ENCODE assay signal across 21 cellular contexts in the genomic region with DNA sequence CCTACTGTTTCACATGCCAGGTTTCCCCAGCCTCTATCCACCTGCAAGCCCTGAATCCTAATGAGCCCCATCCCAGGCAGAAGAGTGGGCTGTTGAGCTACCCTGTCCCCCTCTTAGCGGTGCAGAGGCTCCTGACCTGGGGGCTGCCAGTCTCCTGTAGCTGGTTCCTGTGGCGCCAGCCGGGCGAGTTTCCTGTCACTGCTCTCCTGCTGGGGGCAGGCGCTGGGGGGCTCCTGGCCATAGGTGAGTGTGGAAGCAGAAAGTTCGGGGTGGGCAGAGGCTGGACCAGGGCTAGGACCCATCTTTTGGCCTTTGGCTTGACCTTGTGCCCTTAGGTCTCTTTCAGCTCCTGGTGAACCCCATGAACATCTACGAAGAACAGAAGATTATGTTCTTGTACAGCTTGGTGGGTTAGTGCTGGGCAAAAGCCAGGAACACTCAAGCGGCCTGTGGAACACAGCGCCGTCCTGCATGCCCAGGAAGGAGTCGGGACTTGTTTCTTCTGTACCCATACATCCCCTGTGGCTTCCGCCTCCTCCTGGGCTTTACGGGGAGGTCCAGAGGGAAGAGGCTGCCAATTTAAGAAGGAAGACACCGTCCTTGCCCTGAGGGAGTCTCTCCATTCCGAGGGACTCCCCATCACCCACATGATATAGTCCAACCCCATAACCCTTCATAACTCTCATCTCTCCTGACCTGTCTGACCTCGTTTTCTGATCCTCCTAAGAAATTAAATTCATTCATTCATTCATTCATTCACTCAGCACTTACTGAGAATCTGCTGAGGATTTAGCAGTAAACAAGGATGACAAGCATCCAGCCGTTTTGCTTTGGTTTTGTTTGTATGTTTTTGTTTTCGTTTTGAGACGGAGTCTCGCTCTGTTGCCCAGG. TPM values are rescaled to one million over a fixed set of nuclear protein-coding genes. Genes with fewer than 3 reads are reported as not detected.
DNase-seq lines count a peak whose midpoint lies in the region; ATAC-seq, FAIRE-seq and TF ChIP-seq lines count a peak whose summit lies in the region.
"Had no signal": no experiment of that assay in that cellular context is flagged by ENCODE, and none has a peak within 500 bp of the region (broad histone marks: within the 10 kb centered on the region; RNA-seq: fewer than 3 reads in every experiment).

No MANE protein-coding gene starts in this region.

- no peak overlapping the region for H3K4ac ChIP-seq in IMR-90 (ENCODE audit: low read depth, low read length)
- H3K4ac ChIP-seq in mesendoderm (ENCODE audit: low read depth, low read length) = no peak overlapping the region

- peaks cover 6% of the 10 kb centered on the region; the same call in 1 of the 2 replicates for H3K9me1 ChIP-seq in IMR-90 (ENCODE audit: insufficient read depth, low read length)

- H3K27me3 ChIP-seq in IMR-90 (ENCODE audit: control insufficient read depth, insufficient read depth, low read length) (peaks cover 46% of the 10 kb centered on the region), bronchial epithelial cell (ENCODE audit: control insufficient read depth, insufficient read depth, low read length) (no peaks in the 10 kb centered on the region), mesendoderm (ENCODE audit: insufficient read depth, low read length, poor library complexity) (no peaks in the 10 kb centered on the region), sigmoid colon (no peaks in the 10 kb centered on the region)
- H3K27me3 ChIP-seq: BLaER1, MG63 had no signal

- WGBS in IMR-90 (ENCODE audit: extremely low coverage in 2 of 2, insufficient read length in 1 of 2), 2 experiments = 50% methylated on average over 2 of the region's 20 CpGs; no CpG with 5 or more reads in 1 of the 2 experiments
- WGBS in mesendoderm (ENCODE audit: extremely low coverage, insufficient coverage, low lambda C conversion rate) = no CpG with 5 or more reads among the region's 20 CpGs
- WGBS in sigmoid colon, 2 donors = 87 to 89% methylated on average over 20 of the region's 20 CpGs

- H3K4me2 ChIP-seq in IMR-90 (ENCODE audit: low read depth, low read length) (no peak overlapping the region), mesendoderm (ENCODE audit: low read length) (no peak overlapping the region)
- H3K4me2 ChIP-seq: BLaER1 had no signal

- H3K27ac ChIP-seq in IMR-90 (ENCODE audit: insufficient read depth, low read length) (no peak overlapping the region), mesendoderm (ENCODE audit: low read depth, low read length) (no peak overlapping the region), sigmoid colon (no peak overlapping the region)
- H3K27ac ChIP-seq: BLaER1 had no signal

- H3K18ac ChIP-seq in IMR-90 (ENCODE audit: low read depth, low read length) (no peak overlapping the region), mesendoderm (ENCODE audit: low read length) (no peak overlapping the region)

- no peak overlapping the region for H2BK20ac ChIP-seq in IMR-90 (ENCODE audit: low read depth, low read length)

- H2AFZ ChIP-seq in IMR-90 (replicated peaks; ENCODE audit: low read length, poor library complexity) = no peak overlapping the region

- no peak overlapping the region for H3K4me3 ChIP-seq in IMR-90 (ENCODE audit: insufficient read depth, low read depth, low read length)
- no peak overlapping the region for H3K4me3 ChIP-seq in bronchial epithelial cell (ENCODE audit: low read depth, low read length)
- H3K4me3 ChIP-seq in mesendoderm (ENCODE audit: low read length) = no peak overlapping the region
- H3K4me3 ChIP-seq in sigmoid colon = no peak overlapping the region
- H3K4me3 ChIP-seq: BLaER1, MG63 had no signal

- no peak overlapping the region for H2BK120ac ChIP-seq in IMR-90 (ENCODE audit: low read depth, low read length)
- no peak overlapping the region for H2BK120ac ChIP-seq in mesendoderm (ENCODE audit: low read depth, low read length)

- H3K56ac ChIP-seq in IMR-90 (ENCODE audit: extremely low read depth, insufficient read depth, low read length) (no peak overlapping the region), mesendoderm (ENCODE audit: low read length) (no peak overlapping the region)

- no peaks in the 10 kb centered on the region for H3K9me3 ChIP-seq in IMR-90 (ENCODE audit: control insufficient read depth, insufficient read depth, low read length)
- H3K9me3 ChIP-seq in sigmoid colon = no peaks in the 10 kb centered on the region
- H3K9me3 ChIP-seq: BLaER1, MG63 had no signal

- H3K4me1 ChIP-seq in IMR-90 (ENCODE audit: control insufficient read depth, insufficient read depth, low read length) (peaks cover 1% of the 10 kb centered on the region; the same call in 1 of the 2 replicates), mesendoderm (ENCODE audit: control insufficient read depth, low read depth, low read length) (no peaks in the 10 kb centered on the region), sigmoid colon (peaks cover 0 to 5% (median 0%) of the 10 kb centered on the region in 4 donors)

- peak overlapping the region; percentile 55 for H2AK9ac ChIP-seq in IMR-90 (replicated peaks; ENCODE audit: low read depth, low read length, poor library complexity)

- H4K20me1 ChIP-seq in IMR-90 (ENCODE audit: insufficient read depth, low read length) = no peaks in the 10 kb centered on the region; the same call in 1 of the 2 replicates
- H4K20me1 ChIP-seq: BLaER1 had no signal

- H3K79me1 ChIP-seq in IMR-90 (ENCODE audit: low read depth in 1 of 2, low read length in 2 of 2) (no peaks in the 10 kb centered on the region), mesendoderm (ENCODE audit: low read length) (no peaks in the 10 kb centered on the region)

- TF ChIP-seq RAD21 in IMR-90 (IDR thresholded peaks at IDR 0.05; ENCODE audit: low read length) = no peak

- CTCF ChIA-PET in IMR-90 (lab: Yijun Ruan, JAX) = no interaction called here

- intact Hi-C loops in IMR-90 (cut with micrococcal nuclease) (no loop called here), sigmoid colon (cut with DNase I) (no loop called here)

- BruUV-seq in IMR-90 (replicated peaks; lab: Mats Ljungman, UMichigan) = no TSS peak

- no peak overlapping the region for H3K9ac ChIP-seq in IMR-90 (ENCODE audit: low read depth, low read length)
- H3K9ac ChIP-seq in mesendoderm (ENCODE audit: low read length) = no peak overlapping the region
- H3K9ac ChIP-seq: BLaER1 had no signal

- H4K91ac ChIP-seq in IMR-90 (ENCODE audit: insufficient read depth, low read depth, low read length) = no peak overlapping the region

- dilution Hi-C loops in IMR-90 (cut with HindIII; ENCODE audit: low sequenced_read_pairs, unreplicated experiment) = no loop called here

- H3K36me3 ChIP-seq in IMR-90 (ENCODE audit: control insufficient read depth, insufficient read depth, low read length) (no peaks in the 10 kb centered on the region), bronchial epithelial cell (ENCODE audit: control insufficient read depth, insufficient read depth, low read length) (no peaks in the 10 kb centered on the region), mesendoderm (ENCODE audit: control insufficient read depth, insufficient read depth, low read length) (no peaks in the 10 kb centered on the region), sigmoid colon (no peaks in the 10 kb centered on the region)
- H3K36me3 ChIP-seq: BLaER1, MG63 had no signal

- no peak overlapping the region for H3K14ac ChIP-seq in IMR-90 (replicated peaks; ENCODE audit: low read depth, low read length)

- FAIRE-seq in bronchial epithelial cell (lab: Jason Lieb, UNC) = no peak
- FAIRE-seq: A204.1, H54 had no signal

- H2AK5ac ChIP-seq in IMR-90 (ENCODE audit: low read depth, low read length) (no peak overlapping the region), mesendoderm (ENCODE audit: low read length) (no peak overlapping the region)

- ATAC-seq in IMR-90 (ENCODE audit: low read depth) = no peak

- in situ Hi-C loops in IMR-90 (cut with MboI; ENCODE audit: low sequenced_read_pairs) = no loop called here

- H4K5ac ChIP-seq in IMR-90 (ENCODE audit: low read depth, low read length) (no peak overlapping the region), mesendoderm (ENCODE audit: low read length) (no peak overlapping the region)

- H2BK5ac ChIP-seq in IMR-90 (ENCODE audit: low read depth, low read length, poor library complexity, severe bottlenecking) (no peak overlapping the region), mesendoderm (ENCODE audit: low read length) (no peak overlapping the region)

- H2BK15ac ChIP-seq in IMR-90 (ENCODE audit: low read depth, low read length) (no peak overlapping the region), mesendoderm (replicated peaks; ENCODE audit: low read depth) (no peak overlapping the region)

- TF ChIP-seq EP300 in sigmoid colon (IDR thresholded peaks at IDR 0.05) = no peak

- TF ChIP-seq POLR2A in IMR-90 (IDR thresholded peaks at IDR 0.05; ENCODE audit: low read depth, low read length) = no peak
- no peak for TF ChIP-seq POLR2A in sigmoid colon (IDR thresholded peaks at IDR 0.05)

- H3K23ac ChIP-seq in IMR-90 (ENCODE audit: low read depth, low read length) (no peak overlapping the region), mesendoderm (ENCODE audit: low read length) (peak overlapping the region; percentile 57)

- H4K8ac ChIP-seq in IMR-90 (ENCODE audit: low read depth in 2 of 2, low read length in 2 of 2) (no peak overlapping the region), mesendoderm (ENCODE audit: low read depth, low read length) (no peak overlapping the region)

- DNase-seq in IMR-90 = no peak
- peak; percentile 68 for DNase-seq in bronchial epithelial cell (ENCODE audit: low read depth)
- DNase-seq in mesendoderm = no peak
- DNase-seq in cerebellar nuclear complex (lab: John Stamatoyannopoulos, UW) = no peak
- no peak for DNase-seq in sigmoid colon
- DNase-seq in hepatic stellate cell (ENCODE audit: low spot score) = no peak
- DNase-seq: CD4-positive, CD25-positive, alpha-beta regulatory T cell; DMS153; DND-41; KBM-7; MG63; NCI-H2029; NCI-H446 treated with DMSO at 0.1 percent for 48 hours; NCI-H526; NCI-H82; SHP77 treated with DMSO at 0.1 percent for 48 hours had no signal

- H3K79me2 ChIP-seq in mesendoderm (ENCODE audit: control insufficient read depth, insufficient read depth, low read length) = no peaks in the 10 kb centered on the region

- TF ChIP-seq CTCF in IMR-90 (conservative IDR thresholded peaks at IDR 0.05; ENCODE audit: low read depth, low read length) = no peak
- peak; percentile 7 for TF ChIP-seq CTCF in bronchial epithelial cell (IDR thresholded peaks at IDR 0.05; ENCODE audit: insufficient read depth, low read length, severe bottlenecking)
- no peak for TF ChIP-seq CTCF in sigmoid colon (IDR thresholded peaks at IDR 0.05)

- POLR2A ChIA-PET in IMR-90 (lab: Charles Lee; ENCODE audit: unreplicated experiment) = no interaction called here

RNA-seq across cellular contexts. Expression of a gene that starts 0.9 kb away (rescaled TPM):
- not detected in 2 replicates for total RNA-seq in IMR-90 (2012; rRNA removed)
- polyA plus RNA-seq in IMR-90 (2012; rRNA removed) = not detected in 2 replicates
- not detected in 2 replicates for polyA plus RNA-seq in IMR-90 (2012; cell fraction: cytosol; rRNA removed)
- 0.03 TPM in 1 of 2 replicates, not detected in the other for polyA plus RNA-seq in IMR-90 (2012; cell fraction: nucleus; rRNA removed; ENCODE audit: low replicate concordance)
- total RNA-seq in bronchial epithelial cell = not detected in 2 replicates
- polyA plus RNA-seq in mesendoderm (2013, experiment 1 of 2) = not detected
- polyA plus RNA-seq in mesendoderm (2013, experiment 2 of 2) = not detected
- under 1 TPM in 1 of 4 donors, not detected in 3; 0.16 TPM for total RNA-seq in sigmoid colon
- polyA plus RNA-seq in sigmoid colon = under 1 TPM in 1 of 3 donors, not detected in 2; 0.09 TPM
- total RNA-seq: LHCN-M2 had no signal
- polyA plus RNA-seq: AG04450; CD4-positive, CD25-positive, alpha-beta regulatory T cell had no signal

RNA-seq across cellular contexts. Expression of a gene that starts 1.0 kb away (rescaled TPM):
- total RNA-seq in IMR-90 (2012; rRNA removed) (not detected in 2 replicates), bronchial epithelial cell (under 0.01 and 0.13 TPM in 2 replicates), sigmoid colon (under 1 TPM in 3 of 4 donors, not detected in 1; 0.27 to 0.49 (median 0.36) TPM)
- polyA plus RNA-seq in IMR-90 (2012; rRNA removed) (0.14 and 0.30 TPM in 2 replicates), sigmoid colon (1 to 10 TPM in 1 of 3 donors, not detected in 2; 2.0 TPM)
- polyA plus RNA-seq in IMR-90 (2012; cell fraction: cytosol; rRNA removed) = 0.04 and 0.19 TPM in 2 replicates
- polyA plus RNA-seq in IMR-90 (2012; cell fraction: nucleus; rRNA removed; ENCODE audit: low replicate concordance) = 2.9 TPM in 2 replicates
- polyA plus RNA-seq in mesendoderm (2013, experiment 1 of 2) = 0.03 TPM
- 0.03 TPM for polyA plus RNA-seq in mesendoderm (2013, experiment 2 of 2)
- polyA plus RNA-seq: CD4-positive, CD25-positive, alpha-beta regulatory T cell had no signal

RNA-seq across cellular contexts. Expression of a gene that starts 16.6 kb away (rescaled TPM):
- total RNA-seq in IMR-90 (2012; rRNA removed) (25.6 and 29.7 TPM in 2 replicates), bronchial epithelial cell (181 and 322 TPM in 2 replicates), sigmoid colon (10 to 100 TPM; 42.6 to 66.7 (median 53.1) TPM)
- polyA plus RNA-seq in IMR-90 (2012; rRNA removed) (52.4 and 65.6 TPM in 2 replicates), sigmoid colon (100 to 1,000 TPM in 1 of 3 donors, 10 to 100 TPM in 2; 37.8 to 186 (median 55.9) TPM)
- polyA plus RNA-seq in IMR-90 (2012; cell fraction: cytosol; rRNA removed) = 37.6 and 68.1 TPM in 2 replicates
- polyA plus RNA-seq in IMR-90 (2012; cell fraction: nucleus; rRNA removed; ENCODE audit: low replicate concordance) = 71.0 and 198 TPM in 2 replicates
- polyA plus RNA-seq in mesendoderm (2013, experiment 1 of 2) = 12.2 TPM
- 12.2 TPM for polyA plus RNA-seq in mesendoderm (2013, experiment 2 of 2)

RNA-seq across cellular contexts. Expression of a gene that starts 29.0 kb away (rescaled TPM):
- total RNA-seq in IMR-90 (2012; rRNA removed) (3.3 and 3.8 TPM in 2 replicates), bronchial epithelial cell (8.7 and 12.9 TPM in 2 replicates), sigmoid colon (1 to 10 TPM; 1.6 to 5.0 (median 3.1) TPM)
- polyA plus RNA-seq in IMR-90 (2012; rRNA removed) (11.8 and 16.3 TPM in 2 replicates), sigmoid colon (10 to 100 TPM; 10.2 to 22.2 (median 12.0) TPM)
- 11.9 and 15.9 TPM in 2 replicates for polyA plus RNA-seq in IMR-90 (2012; cell fraction: cytosol; rRNA removed)
- polyA plus RNA-seq in IMR-90 (2012; cell fraction: nucleus; rRNA removed; ENCODE audit: low replicate concordance) = 7.3 and 9.8 TPM in 2 replicates
- 16.0 TPM for polyA plus RNA-seq in mesendoderm (2013, experiment 1 of 2)
- polyA plus RNA-seq in mesendoderm (2013, experiment 2 of 2) = 14.9 TPM

RNA-seq across cellular contexts. Expression of a gene that starts 32.0 kb away (rescaled TPM):
- total RNA-seq in IMR-90 (2012; rRNA removed) (7.2 and 7.7 TPM in 2 replicates), bronchial epithelial cell (46.1 and 112 TPM in 2 replicates), sigmoid colon (10 to 100 TPM; 24.4 to 35.3 (median 29.5) TPM)
- polyA plus RNA-seq in IMR-90 (2012; rRNA removed) (17.4 and 22.4 TPM in 2 replicates), sigmoid colon (100 to 1,000 TPM in 2 of 3 donors, 10 to 100 TPM in 1; 71.5 to 342 (median 141) TPM)
- 12.4 and 18.5 TPM in 2 replicates for polyA plus RNA-seq in IMR-90 (2012; cell fraction: cytosol; rRNA removed)
- 50.2 and 97.9 TPM in 2 replicates for polyA plus RNA-seq in IMR-90 (2012; cell fraction: nucleus; rRNA removed; ENCODE audit: low replicate concordance)
- polyA plus RNA-seq in mesendoderm (2013, experiment 1 of 2) = 7.4 TPM
- polyA plus RNA-seq in mesendoderm (2013, experiment 2 of 2) = 6.9 TPM
